In genomic region chr1:166305371-166305770, GRCh38 we compare ENCODE assay signal across 23 cellular contexts.
"Had no signal": no experiment of that assay in that cellular context is flagged by ENCODE, and none has a peak within 500 bp of the region (broad histone marks: within the 10 kb centered on the region; RNA-seq: fewer than 3 reads in every experiment).

No MANE protein-coding gene starts in this region.

- H3K9me3 Mint-ChIP-seq: endodermal cell had no signal

- H3K27ac Mint-ChIP-seq: dendritic cell treated with granulocyte-macrophage colony-stimulating factor and Interleukin-4, amounts not matched to agents 40 ng/mL and 50 ng/mL, for 4 days; effector memory CD8-positive, alpha-beta T cell had no signal

- H3K27me3 Mint-ChIP-seq: dendritic cell treated with granulocyte-macrophage colony-stimulating factor and Interleukin-4, amounts not matched to agents 40 ng/mL and 50 ng/mL, for 4 days had no signal

- DNase-seq: colonic mucosa; cortex of kidney; dermis blood vessel endothelial cell; dorsolateral prefrontal cortex; effector CD4-positive, alpha-beta T cell; effector CD8-positive, alpha-beta T cell; effector memory CD4-positive, alpha-beta T cell; effector memory CD8-positive, alpha-beta T cell; endodermal cell; erythroblast; esophagus squamous epithelium; foreskin fibroblast; foreskin keratinocyte; foreskin melanocyte; gastrocnemius medialis; glutamatergic neuron; head of caudate nucleus had no signal

- H3K27me3 ChIP-seq: colonic mucosa, dorsolateral prefrontal cortex, esophagus muscularis mucosa, esophagus squamous epithelium, foreskin keratinocyte, gastrocnemius medialis, gastroesophageal sphincter had no signal

- H3K9me3 ChIP-seq: colonic mucosa, esophagus muscularis mucosa, esophagus squamous epithelium, gastrocnemius medialis, gastroesophageal sphincter had no signal

- H3K4me3 Mint-ChIP-seq: dendritic cell treated with granulocyte-macrophage colony-stimulating factor and Interleukin-4, amounts not matched to agents 40 ng/mL and 50 ng/mL, for 4 days; effector memory CD8-positive, alpha-beta T cell; endodermal cell had no signal

- H3K36me3 ChIP-seq: colonic mucosa, esophagus muscularis mucosa, esophagus squamous epithelium, gastrocnemius medialis, gastroesophageal sphincter had no signal

- ATAC-seq: effector memory CD8-positive, alpha-beta T cell; esophagus mucosa; foreskin keratinocyte; gastrocnemius medialis; gastroesophageal sphincter had no signal

- H3K4me1 ChIP-seq: colonic mucosa, esophagus muscularis mucosa, esophagus squamous epithelium, foreskin keratinocyte, gastroesophageal sphincter had no signal

- H3K27ac ChIP-seq: colonic mucosa, coronary artery, dorsolateral prefrontal cortex, epithelial cell of prostate, esophagus muscularis mucosa, esophagus squamous epithelium, foreskin keratinocyte, gastrocnemius medialis, gastroesophageal sphincter had no signal

- H3K4me3 ChIP-seq: colonic mucosa, coronary artery, dorsolateral prefrontal cortex, esophagus muscularis mucosa, esophagus squamous epithelium, gastrocnemius medialis, gastroesophageal sphincter had no signal
